ENCODE assay signal across 20 cellular contexts in the genomic region with DNA sequence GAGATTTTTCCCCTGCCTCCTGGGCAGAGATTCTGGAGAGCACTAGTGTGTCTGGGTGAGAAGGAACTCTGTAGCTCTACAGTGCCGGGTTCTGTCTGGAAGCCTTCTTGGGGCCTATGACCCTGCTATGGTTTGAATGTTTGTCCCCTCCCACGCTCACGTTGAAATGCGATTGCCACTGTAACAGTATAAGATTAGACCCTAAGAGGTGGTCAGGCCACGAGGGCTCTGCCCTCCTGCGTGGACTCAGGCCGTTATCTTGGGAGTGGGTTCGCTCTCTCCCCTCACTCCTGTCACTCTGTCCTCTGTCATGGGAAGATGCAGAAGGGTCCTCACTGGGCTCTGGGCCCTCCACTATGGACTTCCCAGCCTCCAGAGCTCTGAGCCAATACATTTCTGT. TPM values are rescaled to one million over a fixed set of nuclear protein-coding genes. Genes with fewer than 3 reads are reported as not detected.
DNase-seq lines count a peak whose midpoint lies in the region; ATAC-seq and TF ChIP-seq lines count a peak whose summit lies in the region.
"Had no signal": no experiment of that assay in that cellular context is flagged by ENCODE, and none has a peak within 500 bp of the region (broad histone marks: within the 10 kb centered on the region; RNA-seq: fewer than 3 reads in every experiment).

No MANE protein-coding gene starts in this region.

- H3K27me3 ChIP-seq in BLaER1 treated with 17β-estradiol and CSF1 and Interleukin-3, amounts not matched to agents 10 nM and 100 nM: peaks cover 9 to 12% (median 11%) of the 10 kb centered on the region in 11 experiments; a peak in 19 of 22 replicates
- H3K27me3 ChIP-seq in liver (ENCODE audit: control insufficient read depth in 4 of 4, insufficient read depth in 4 of 4, low read length in 3 of 4): no peaks in the 10 kb centered on the region
- H3K27me3 ChIP-seq in sigmoid colon: no peaks in the 10 kb centered on the region
- H3K27me3 ChIP-seq: cardiac muscle cell had no signal

- H3K4me3 Mint-ChIP-seq in T-helper 17 cell: no peak overlapping the region
- H3K4me3 Mint-ChIP-seq: activated B cell treated with CpG ODN at 0.5 μM for 24 hours; T-helper 1 cell treated with Interleukin-12 subunit alpha and Interleukin-12 subunit beta and Interleukin-4 antibody, amounts not matched to agents 30 μg/mL and 1 μg/mL, for 36 hours had no signal

- peak overlapping the region in 7 of 10 experiments; percentile 7 to 98 (median 89); a peak in 12 of 20 replicates for H3K4me3 ChIP-seq in BLaER1 treated with 17β-estradiol and CSF1 and Interleukin-3, amounts not matched to agents 10 nM and 100 nM
- H3K4me3 ChIP-seq in liver (ENCODE audit: low read depth in 1 of 3, low read length in 3 of 3) (no peak overlapping the region), sigmoid colon (no peak overlapping the region)
- H3K4me3 ChIP-seq: cardiac muscle cell, mucosa of descending colon had no signal

- peaks cover 63 to 77% (median 70%) of the 10 kb centered on the region in 10 experiments for H3K4me1 ChIP-seq in BLaER1 treated with 17β-estradiol and CSF1 and Interleukin-3, amounts not matched to agents 10 nM and 100 nM
- H3K4me1 ChIP-seq in liver (ENCODE audit: control insufficient read depth in 4 of 4, insufficient read depth in 4 of 4, low read length in 3 of 4) (peaks cover 4 to 19% (median 18%) of the 10 kb centered on the region in 4 donors), sigmoid colon (peaks cover 0 to 29% (median 21%) of the 10 kb centered on the region in 4 donors)

- TF ChIP-seq POLR2A in sigmoid colon (IDR thresholded peaks at IDR 0.05): no peak

- H3K9me3 ChIP-seq in BLaER1 treated with 17β-estradiol and CSF1 and Interleukin-3, amounts not matched to agents 10 nM and 100 nM (replicated peaks in 1 of 11): no peaks in the 10 kb centered on the region
- no peaks in the 10 kb centered on the region for H3K9me3 ChIP-seq in T-helper 17 cell (ENCODE audit: control insufficient read depth, low read length, poor library complexity, severe bottlenecking)
- no peaks in the 10 kb centered on the region for H3K9me3 ChIP-seq in liver (ENCODE audit: control insufficient read depth in 4 of 4, low read length in 3 of 4)
- H3K9me3 ChIP-seq in sigmoid colon: no peaks in the 10 kb centered on the region
- H3K9me3 ChIP-seq: mucosa of descending colon had no signal

- intact Hi-C loops in sigmoid colon (cut with DNase I): loop anchor here (5.0 kb wide), 1 partner anchor 210 kb away; no protein-coding TSS in a partner anchor

- 86% methylated on average over 8 of the region's 8 CpGs for WGBS in liver
- WGBS in sigmoid colon, 2 donors: 90 to 93% methylated on average over 8 of the region's 8 CpGs

- no peaks in the 10 kb centered on the region for H3K36me3 Mint-ChIP-seq in T-helper 17 cell (ENCODE audit: low read depth)
- H3K36me3 Mint-ChIP-seq: activated naive CD4-positive, alpha-beta T cell treated with anti-CD3 and anti-CD28 coated beads, Interleukin-2, amount 50 U/mL, for 72 hours had no signal

- ATAC-seq in T-helper 17 cell (no peak), GM21390 (IDR thresholded peaks at IDR 0.05; ENCODE audit: unreplicated experiment) (no peak)
- ATAC-seq: activated naive CD4-positive, alpha-beta T cell treated with anti-CD3 and anti-CD28 coated beads, Interleukin-2, amount 50 U/mL, for 72 hours; mucosa of descending colon had no signal

- H3K4me1 Mint-ChIP-seq in T-helper 17 cell: peaks cover 6% of the 10 kb centered on the region

- H3K9ac ChIP-seq in BLaER1 treated with 17β-estradiol and CSF1 and Interleukin-3, amounts not matched to agents 10 nM and 100 nM: peak overlapping the region; percentile 93 to 100 (median 99)
- no peak overlapping the region for H3K9ac ChIP-seq in liver (ENCODE audit: low read depth in 1 of 2, low read length in 2 of 2)
- H3K9ac ChIP-seq: KMS-11, parathyroid adenoma had no signal

- peaks cover 26 to 49% (median 41%) of the 10 kb centered on the region in 11 experiments for H3K36me3 ChIP-seq in BLaER1 treated with 17β-estradiol and CSF1 and Interleukin-3, amounts not matched to agents 10 nM and 100 nM
- H3K36me3 ChIP-seq in liver (ENCODE audit: control insufficient read depth in 4 of 4, insufficient read depth in 3 of 4, low read depth in 1 of 4, low read length in 3 of 4): peaks cover 0 to 6% (median 0%) of the 10 kb centered on the region in 4 donors
- peaks cover 0 to 31% (median 14%) of the 10 kb centered on the region in 4 donors for H3K36me3 ChIP-seq in sigmoid colon
- H3K36me3 ChIP-seq: cardiac muscle cell had no signal

- H3K27ac ChIP-seq in BLaER1 treated with 17β-estradiol and CSF1 and Interleukin-3, amounts not matched to agents 10 nM and 100 nM: peak overlapping the region; percentile 63 to 100 (median 99)
- H3K27ac ChIP-seq in liver (ENCODE audit: low read depth in 1 of 2, low read length in 2 of 2) (peak overlapping the region; percentile 60 to 69), sigmoid colon (no peak overlapping the region)
- H3K27ac ChIP-seq: cardiac muscle cell, KMS-11, parathyroid adenoma had no signal

- peaks cover 25 to 48% (median 34%) of the 10 kb centered on the region in 11 experiments; a peak in 20 of 22 replicates for H4K20me1 ChIP-seq in BLaER1 treated with 17β-estradiol and CSF1 and Interleukin-3, amounts not matched to agents 10 nM and 100 nM

- peak overlapping the region; percentile 37 for H3K27ac Mint-ChIP-seq in T-helper 17 cell
- H3K27ac Mint-ChIP-seq: activated B cell treated with CpG ODN at 0.5 μM for 24 hours; T-helper 1 cell treated with Interleukin-12 subunit alpha and Interleukin-12 subunit beta and Interleukin-4 antibody, amounts not matched to agents 30 μg/mL and 1 μg/mL, for 36 hours had no signal

- H3K4me2 ChIP-seq in BLaER1 treated with 17β-estradiol and CSF1 and Interleukin-3, amounts not matched to agents 10 nM and 100 nM: peak overlapping the region; percentile 94 to 100 (median 99)
- H3K4me2 ChIP-seq: KMS-11 had no signal

- no peaks in the 10 kb centered on the region for H3K27me3 Mint-ChIP-seq in T-helper 17 cell
- H3K27me3 Mint-ChIP-seq: activated B cell treated with CpG ODN at 0.5 μM for 24 hours had no signal

- no peak for TF ChIP-seq CTCF in liver (IDR thresholded peaks at IDR 0.05; ENCODE audit: low read depth, low read length, missing input control)
- no peak for TF ChIP-seq CTCF in sigmoid colon (IDR thresholded peaks at IDR 0.05)

- DNase-seq in T-helper 17 cell (no peak), sigmoid colon (peak; percentile 9), midbrain (lab: John Stamatoyannopoulos, UW) (no peak), NCI-H748 (lab: John Stamatoyannopoulos, UW; ENCODE audit: unreplicated experiment) (no peak), NCI-H748 treated with DMSO at 0.1 percent for 48 hours (lab: John Stamatoyannopoulos, UW) (no peak)
- DNase-seq: activated B cell treated with CpG ODN at 0.5 μM for 24 hours; effector memory CD4-positive, alpha-beta T cell; mucosa of descending colon; NCI-H146; NCI-H446 treated with DMSO at 0.1 percent for 48 hours; SHP77 had no signal

- TF ChIP-seq RAD21 in liver (IDR thresholded peaks at IDR 0.05): no peak

- no peak for TF ChIP-seq EP300 in sigmoid colon (IDR thresholded peaks at IDR 0.05)

TF ChIP-seq in liver, 16 proteins besides CTCF, POLR2A, EP300 and RAD21 (continues in another document):
- TF ChIP-seq FOXA1 (IDR thresholded peaks at IDR 0.05) (no peak), RXRA (IDR thresholded peaks at IDR 0.05) (no peak), YY1 (IDR thresholded peaks at IDR 0.05) (no peak), NR2F2 (IDR thresholded peaks at IDR 0.05) (no peak)
- TF ChIP-seq, protein P1, sequence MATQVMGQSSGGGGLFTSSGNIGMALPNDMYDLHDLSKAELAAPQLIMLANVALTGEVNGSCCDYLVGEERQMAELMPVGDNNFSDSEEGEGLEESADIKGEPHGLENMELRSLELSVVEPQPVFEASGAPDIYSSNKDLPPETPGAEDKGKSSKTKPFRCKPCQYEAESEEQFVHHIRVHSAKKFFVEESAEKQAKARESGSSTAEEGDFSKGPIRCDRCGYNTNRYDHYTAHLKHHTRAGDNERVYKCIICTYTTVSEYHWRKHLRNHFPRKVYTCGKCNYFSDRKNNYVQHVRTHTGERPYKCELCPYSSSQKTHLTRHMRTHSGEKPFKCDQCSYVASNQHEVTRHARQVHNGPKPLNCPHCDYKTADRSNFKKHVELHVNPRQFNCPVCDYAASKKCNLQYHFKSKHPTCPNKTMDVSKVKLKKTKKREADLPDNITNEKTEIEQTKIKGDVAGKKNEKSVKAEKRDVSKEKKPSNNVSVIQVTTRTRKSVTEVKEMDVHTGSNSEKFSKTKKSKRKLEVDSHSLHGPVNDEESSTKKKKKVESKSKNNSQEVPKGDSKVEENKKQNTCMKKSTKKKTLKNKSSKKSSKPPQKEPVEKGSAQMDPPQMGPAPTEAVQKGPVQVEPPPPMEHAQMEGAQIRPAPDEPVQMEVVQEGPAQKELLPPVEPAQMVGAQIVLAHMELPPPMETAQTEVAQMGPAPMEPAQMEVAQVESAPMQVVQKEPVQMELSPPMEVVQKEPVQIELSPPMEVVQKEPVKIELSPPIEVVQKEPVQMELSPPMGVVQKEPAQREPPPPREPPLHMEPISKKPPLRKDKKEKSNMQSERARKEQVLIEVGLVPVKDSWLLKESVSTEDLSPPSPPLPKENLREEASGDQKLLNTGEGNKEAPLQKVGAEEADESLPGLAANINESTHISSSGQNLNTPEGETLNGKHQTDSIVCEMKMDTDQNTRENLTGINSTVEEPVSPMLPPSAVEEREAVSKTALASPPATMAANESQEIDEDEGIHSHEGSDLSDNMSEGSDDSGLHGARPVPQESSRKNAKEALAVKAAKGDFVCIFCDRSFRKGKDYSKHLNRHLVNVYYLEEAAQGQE (IDR thresholded peaks at IDR 0.05): no peak

RNA-seq across cellular contexts. Expression of a gene that starts 3.5 kb away (rescaled TPM):
- total RNA-seq in T-helper 17 cell (10 to 100 TPM; 12.5 to 17.4 TPM), liver (10 to 100 TPM in 1 of 2 donors, 1 to 10 TPM in 1; 4.7 to 10.8 TPM), sigmoid colon (10 to 100 TPM in 2 of 4 donors, 1 to 10 TPM in 2; 6.6 to 13.3 (median 10.8) TPM)
- polyA plus RNA-seq in liver (1 to 10 TPM; 2.0 to 5.2 TPM), sigmoid colon (10 to 100 TPM in 1 of 3 donors, 1 to 10 TPM in 2; 6.6 to 14.6 (median 9.0) TPM)

RNA-seq across cellular contexts. Expression of a gene that starts 9.6 kb away (rescaled TPM):
- under 1 TPM in 1 of 2 donors, not detected in 1; 0.39 TPM for total RNA-seq in T-helper 17 cell
- total RNA-seq in liver: under 1 TPM in 1 of 2 donors, not detected in 1; 0.05 TPM
- not detected for polyA plus RNA-seq in liver
- total RNA-seq in sigmoid colon: not detected
- 10 to 100 TPM; 16.6 to 30.0 (median 22.7) TPM for polyA plus RNA-seq in sigmoid colon
- polyA plus RNA-seq: AG04450 had no signal

RNA-seq across cellular contexts. Expression of a gene that starts 56.5 kb away (rescaled TPM):
- total RNA-seq in T-helper 17 cell (under 1 TPM; 0.27 to 0.34 TPM), liver (under 1 TPM; under 0.01 to 0.09 TPM), sigmoid colon (1 to 10 TPM in 1 of 4 donors, under 1 TPM in 3; 0.27 to 1.2 (median 0.63) TPM)
- polyA plus RNA-seq in liver (under 1 TPM; 0.02 to 0.38 TPM), sigmoid colon (1 to 10 TPM in 1 of 3 donors, under 1 TPM in 1, not detected in 1; 0.69 to 1.5 TPM)

RNA-seq across cellular contexts. Expression of a gene that starts 56.6 kb away (rescaled TPM):
- total RNA-seq in T-helper 17 cell (10 to 100 TPM; 30.8 to 34.3 TPM), liver (10 to 100 TPM; 20.5 to 32.4 TPM), sigmoid colon (100 to 1,000 TPM; 120 to 168 (median 146) TPM)
- polyA plus RNA-seq in liver (10 to 100 TPM; 45.7 to 72.1 TPM), sigmoid colon (10 to 100 TPM; 45.6 to 68.1 (median 55.7) TPM)

Comparison
In these comparisons a context has a peak if more than half of its experiments do, and no peak if none do; other contexts are left out.
1. H3K27ac ChIP-seq: peak in BLaER1 treated with 17β-estradiol and CSF1 and Interleukin-3, amounts not matched to agents 10 nM and 100 nM (11 of 11) and liver (2 of 2); none in sigmoid colon (0 of 4).
2. H3K4me3 ChIP-seq: peak in BLaER1 treated with 17β-estradiol and CSF1 and Interleukin-3, amounts not matched to agents 10 nM and 100 nM (7 of 10); none in liver (0 of 3) and sigmoid colon (0 of 4).
3. H3K9ac ChIP-seq: peak in BLaER1 treated with 17β-estradiol and CSF1 and Interleukin-3, amounts not matched to agents 10 nM and 100 nM (11 of 11); none in liver (0 of 2).